In genomic region chr1:226728448-226728847, GRCh38 we compare ENCODE assay signal across 15 cellular contexts. TPM values are rescaled to one million over a fixed set of nuclear protein-coding genes. Genes with fewer than 3 reads are reported as not detected.
A peak's percentile ranks its signal among the peaks of the same experiment; 100 is the strongest.
DNase-seq lines count a peak whose midpoint lies in the region; ATAC-seq, FAIRE-seq and TF ChIP-seq lines count a peak whose summit lies in the region.
"Had no signal": no experiment of that assay in that cellular context is flagged by ENCODE, and none has a peak within 500 bp of the region (broad histone marks: within the 10 kb centered on the region; RNA-seq: fewer than 3 reads in every experiment).

No MANE protein-coding gene starts in this region.

- H2AFZ ChIP-seq in Karpas-422 (ENCODE audit: low read length): no peak overlapping the region

- TF ChIP-seq CTCF in brain (conservative IDR thresholded peaks at IDR 0.05): no peak
- TF ChIP-seq CTCF in pancreas (IDR thresholded peaks at IDR 0.05): no peak

- H3K27ac ChIP-seq in CD4-positive, CD25-positive, alpha-beta regulatory T cell (ENCODE audit: insufficient read depth, low read length, poor library complexity, severe bottlenecking): peak overlapping the region; percentile 79
- H3K27ac ChIP-seq in Karpas-422 (ENCODE audit: low read length) (peak overlapping the region; percentile 96), pancreas (no peak overlapping the region)
- H3K27ac ChIP-seq: C4-2B, psoas muscle had no signal

- H3K36me3 Mint-ChIP-seq in CD4-positive, CD25-positive, alpha-beta regulatory T cell: peaks cover 75% of the 10 kb centered on the region
- H3K36me3 Mint-ChIP-seq in brain: peaks cover 5% of the 10 kb centered on the region
- H3K36me3 Mint-ChIP-seq in natural killer cell treated with Interleukin-12 subunit alpha and Interleukin-12 subunit beta and Interleukin-15 and Interleukin-18, amount 100 ng/mL, for 72 hours: peaks cover 25% of the 10 kb centered on the region

- H4K20me1 ChIP-seq in Karpas-422 (ENCODE audit: insufficient read depth, low read depth, low read length): peaks cover 90% of the 10 kb centered on the region

- WGBS in pancreas, 2 donors: 85 to 88% methylated on average over 6 of the region's 6 CpGs

- H3K9me3 Mint-ChIP-seq in CD4-positive, CD25-positive, alpha-beta regulatory T cell: peaks cover 0 to 2% (median 0%) of the 10 kb centered on the region in 7 donors
- peaks cover 0 to 3% (median 0%) of the 10 kb centered on the region in 5 experiments for H3K9me3 Mint-ChIP-seq in brain
- H3K9me3 Mint-ChIP-seq in natural killer cell treated with Interleukin-12 subunit alpha and Interleukin-12 subunit beta and Interleukin-15 and Interleukin-18, amount 100 ng/mL, for 72 hours: no peaks in the 10 kb centered on the region

- H3K9me3 ChIP-seq in CD4-positive, CD25-positive, alpha-beta regulatory T cell (ENCODE audit: control insufficient read depth in 2 of 2, low read length in 2 of 2): no peaks in the 10 kb centered on the region
- H3K9me3 ChIP-seq in Karpas-422 (ENCODE audit: low read length): no peaks in the 10 kb centered on the region
- no peaks in the 10 kb centered on the region for H3K9me3 ChIP-seq in pancreas
- H3K9me3 ChIP-seq: psoas muscle had no signal

- peak overlapping the region; percentile 83 to 99 (median 93) for H3K27ac Mint-ChIP-seq in CD4-positive, CD25-positive, alpha-beta regulatory T cell
- peak overlapping the region in 3 of 5 experiments; percentile 50 to 93 (median 87) for H3K27ac Mint-ChIP-seq in brain
- H3K27ac Mint-ChIP-seq in natural killer cell treated with Interleukin-12 subunit alpha and Interleukin-12 subunit beta and Interleukin-15 and Interleukin-18, amount 100 ng/mL, for 72 hours: peak overlapping the region; percentile 83 to 92

- DNase-seq in CD4-positive, CD25-positive, alpha-beta regulatory T cell: no peak
- DNase-seq in Karpas-422: peak; percentile 55
- DNase-seq in natural killer cell treated with Interleukin-12 subunit alpha and Interleukin-12 subunit beta and Interleukin-15 and Interleukin-18, amount 100 ng/mL, for 72 hours (ENCODE audit: low spot score): no peak
- no peak for DNase-seq in effector CD8-positive, alpha-beta T cell (lab: John Stamatoyannopoulos, UW)
- no peak for DNase-seq in pancreas
- DNase-seq in SHP77 treated with DMSO at 0.1 percent for 48 hours (lab: John Stamatoyannopoulos, UW): no peak
- DNase-seq: amygdala; dermis blood vessel endothelial cell; psoas muscle; stimulated activated CD4-positive, alpha-beta T cell treated with anti-CD3 and anti-CD28 coated beads, Interleukin-1b, Interleukin-23, amount 100 ng/mL, for 48 hours had no signal

- peak overlapping the region; percentile 79 for H3K4me2 ChIP-seq in Karpas-422 (ENCODE audit: low read depth, low read length, poor library complexity, severe bottlenecking)

- FAIRE-seq in pancreas (lab: Jason Lieb, UNC): no peak
- FAIRE-seq: G401.6 had no signal

- peaks cover 100% of the 10 kb centered on the region for H3K79me2 ChIP-seq in Karpas-422 (ENCODE audit: low read length)

- H3K9me2 ChIP-seq in Karpas-422 (replicated peaks; ENCODE audit: insufficient read depth, low read length): no peaks in the 10 kb centered on the region

- no peaks in the 10 kb centered on the region for H3K27me3 Mint-ChIP-seq in CD4-positive, CD25-positive, alpha-beta regulatory T cell
- no peaks in the 10 kb centered on the region for H3K27me3 Mint-ChIP-seq in brain
- H3K27me3 Mint-ChIP-seq in natural killer cell treated with Interleukin-12 subunit alpha and Interleukin-12 subunit beta and Interleukin-15 and Interleukin-18, amount 100 ng/mL, for 72 hours: no peaks in the 10 kb centered on the region

- ATAC-seq in CD4-positive, CD25-positive, alpha-beta regulatory T cell (ENCODE audit: low read depth in 2 of 2): peak in 1 of 2 donors; percentile 27
- ATAC-seq in natural killer cell treated with Interleukin-12 subunit alpha and Interleukin-12 subunit beta and Interleukin-15 and Interleukin-18, amount 100 ng/mL, for 72 hours: no peak
- no peak for ATAC-seq in pancreas
- ATAC-seq in HG02623 (IDR thresholded peaks at IDR 0.05; ENCODE audit: unreplicated experiment): no peak
- ATAC-seq: HCT116, psoas muscle had no signal

- H3K4me1 Mint-ChIP-seq in CD4-positive, CD25-positive, alpha-beta regulatory T cell: peaks cover 64 to 97% (median 76%) of the 10 kb centered on the region in 4 donors
- H3K4me1 Mint-ChIP-seq in brain: peaks cover 84% of the 10 kb centered on the region
- peaks cover 79 to 87% of the 10 kb centered on the region in 2 donors for H3K4me1 Mint-ChIP-seq in natural killer cell treated with Interleukin-12 subunit alpha and Interleukin-12 subunit beta and Interleukin-15 and Interleukin-18, amount 100 ng/mL, for 72 hours (ENCODE audit: low read depth in 2 of 2)

- peak overlapping the region; percentile 91 to 100 (median 96) for H3K4me3 Mint-ChIP-seq in CD4-positive, CD25-positive, alpha-beta regulatory T cell
- H3K4me3 Mint-ChIP-seq in brain: peak overlapping the region in 2 of 5 experiments; percentile 20 to 41
- no peak overlapping the region for H3K4me3 Mint-ChIP-seq in natural killer cell treated with Interleukin-12 subunit alpha and Interleukin-12 subunit beta and Interleukin-15 and Interleukin-18, amount 100 ng/mL, for 72 hours

- intact Hi-C loops in pancreas (cut with DNase I): no loop called here

- no peaks in the 10 kb centered on the region for H3K27me3 ChIP-seq in CD4-positive, CD25-positive, alpha-beta regulatory T cell (ENCODE audit: control insufficient read depth, insufficient read depth, low read length)
- H3K27me3 ChIP-seq in Karpas-422 (ENCODE audit: low read length): no peaks in the 10 kb centered on the region
- no peaks in the 10 kb centered on the region for H3K27me3 ChIP-seq in pancreas

- peaks cover 94% of the 10 kb centered on the region for H3K4me1 ChIP-seq in CD4-positive, CD25-positive, alpha-beta regulatory T cell (ENCODE audit: control insufficient read depth, insufficient read depth, low read length, poor library complexity, severe bottlenecking)
- peaks cover 100% of the 10 kb centered on the region for H3K4me1 ChIP-seq in Karpas-422 (ENCODE audit: low read length)
- H3K4me1 ChIP-seq in pancreas: peaks cover 7 to 17% (median 8%) of the 10 kb centered on the region in 3 donors

- peak overlapping the region; percentile 92 for H3K4me3 ChIP-seq in CD4-positive, CD25-positive, alpha-beta regulatory T cell (ENCODE audit: low read depth, low read length)
- H3K4me3 ChIP-seq in Karpas-422 (ENCODE audit: low read length) (peak overlapping the region; percentile 11), pancreas (no peak overlapping the region)
- H3K4me3 ChIP-seq: psoas muscle had no signal

- H3K36me3 ChIP-seq in CD4-positive, CD25-positive, alpha-beta regulatory T cell (ENCODE audit: control insufficient read depth, insufficient read depth, low read length): peaks cover 31% of the 10 kb centered on the region
- H3K36me3 ChIP-seq in Karpas-422 (ENCODE audit: insufficient read depth, low read length) (peaks cover 82% of the 10 kb centered on the region), pancreas (no peaks in the 10 kb centered on the region)

- peak overlapping the region; percentile 52 for H3K9ac ChIP-seq in Karpas-422 (ENCODE audit: low read length)

RNA-seq across cellular contexts. Expression of gene ITPKB, which starts 10.6 kb away (rescaled TPM):
- total RNA-seq in CD4-positive, CD25-positive, alpha-beta regulatory T cell: 216 TPM
- 10 to 100 TPM; 38.5 to 60.2 (median 44.8) TPM for polyA plus RNA-seq in CD4-positive, CD25-positive, alpha-beta regulatory T cell
- 79.0 and 132 TPM in 2 replicates for total RNA-seq in Karpas-422 (2014; rRNA removed; shearing (Covaris generic); ENCODE audit: low replicate concordance)
- polyA plus RNA-seq in brain (ENCODE audit: insufficient read depth, low read depth, low replicate concordance) (85.7 TPM), pancreas (1 to 10 TPM; 3.8 to 4.6 TPM)
- 10 to 100 TPM; 27.2 to 35.2 TPM for total RNA-seq in natural killer cell treated with Interleukin-12 subunit alpha and Interleukin-12 subunit beta and Interleukin-15 and Interleukin-18, amount 100 ng/mL, for 72 hours
- 10 to 100 TPM in 1 of 6 donors, 1 to 10 TPM in 5; 5.0 to 13.9 (median 5.9) TPM for total RNA-seq in pancreas

Comparison
In these comparisons a context has a peak if more than half of its experiments do, and no peak if none do; other contexts are left out.
1. H3K27ac ChIP-seq: peak in CD4-positive, CD25-positive, alpha-beta regulatory T cell (single experiment) and Karpas-422 (single experiment); none in pancreas (0 of 4).
2. H3K4me3 ChIP-seq: peak in CD4-positive, CD25-positive, alpha-beta regulatory T cell (single experiment) and Karpas-422 (single experiment); none in pancreas (0 of 4).
3. Peak in every context shown above with its lines, with median percentiles within 50 percentile points of each other: H3K27ac Mint-ChIP-seq.